Comparison of ENCODE assay signal across 8 cellular contexts in genomic region chr14:105525861-105526780, GRCh38. TPM values are rescaled to one million over a fixed set of nuclear protein-coding genes. Genes with fewer than 3 reads are reported as not detected.
A peak's percentile ranks its signal among the peaks of the same experiment; 100 is the strongest.
DNase-seq lines count a peak whose midpoint lies in the region; ATAC-seq and TF ChIP-seq lines count a peak whose summit lies in the region.

TMEM121 (plus strand) TSS chr14:105526583; CDS start chr14:105528835, 2,252 bp downstream.

- H3K27me3 Mint-ChIP-seq in CD14-positive monocyte (ENCODE audit: low read depth in 3 of 3) = peaks cover 54 to 86% (median 72%) of the 10 kb centered on the region in 3 donors
- peaks cover 3% of the 10 kb centered on the region for H3K27me3 Mint-ChIP-seq in activated naive CD8-positive, alpha-beta T cell

- H3K4me3 Mint-ChIP-seq in CD14-positive monocyte = peak within 1 kb of the TSS; percentile 51 to 83
- H3K4me3 Mint-ChIP-seq in activated naive CD8-positive, alpha-beta T cell = peak within 1 kb of the TSS; percentile 80

- peaks cover 0 to 28% (median 2%) of the 10 kb centered on the region in 9 donors for H3K27me3 ChIP-seq in heart left ventricle

- no peak for DNase-seq in CD14-positive monocyte (ENCODE audit: low spot score)
- DNase-seq in LNCaP clone FGC (ENCODE audit: low read depth) = no peak
- DNase-seq in heart left ventricle = no peak
- no peak for DNase-seq in pulmonary artery endothelial cell (ENCODE audit: low read depth, low spot score)
- DNase-seq in NOMO-1 (lab: John Stamatoyannopoulos, UW; ENCODE audit: unreplicated experiment in 2 of 2) = no peak
- no peak for DNase-seq in SIG-M5 treated with dmso at 0.1 percent for 504 hours (lab: John Stamatoyannopoulos, UW; ENCODE audit: unreplicated experiment)

- no peak for TF ChIP-seq POLR2A in heart left ventricle (IDR thresholded peaks at IDR 0.05)

- H3K9me3 ChIP-seq in heart left ventricle = no peaks in the 10 kb centered on the region

- ATAC-seq in heart left ventricle = peak in 1 of 4 donors; percentile 19
- no peak for ATAC-seq in HG02759 (IDR thresholded peaks at IDR 0.05; ENCODE audit: unreplicated experiment)

- intact Hi-C loops in CD14-positive monocyte (cut with micrococcal nuclease) = loop anchor here (5.0 to 10.0 kb wide), 2 partner anchors 81 to 324 kb away; no protein-coding TSS in a partner anchor
- intact Hi-C loops in heart left ventricle (cut with DNase I) = loop anchor here in 8 of 10 donors (2.0 to 10.0 kb wide), 7 partner anchors 31 to 431 kb away; partner anchors contain the start of gene TEDC1 (in 1 of the 8)

- H3K4me3 ChIP-seq in LNCaP clone FGC (ENCODE audit: low read depth, low read length) (peak within 1 kb of the TSS; percentile 53), heart left ventricle (peak within 1 kb of the TSS; percentile 53 to 77 (median 68))

- no peaks in the 10 kb centered on the region for H3K36me3 ChIP-seq in heart left ventricle

- TF ChIP-seq CTCF in CD14-positive monocyte (IDR thresholded peaks at IDR 0.05) (no peak), LNCaP clone FGC (IDR thresholded peaks at IDR 0.05; ENCODE audit: control insufficient read depth, extremely low read depth, insufficient read depth) (no peak), heart left ventricle (IDR thresholded peaks at IDR 0.05) (no peak)

- WGBS in heart left ventricle, 4 donors = 1 to 8% (median 2%) methylated on average over 11 to 89 of the region's 89 CpGs

- H3K9me3 Mint-ChIP-seq in CD14-positive monocyte = peaks cover 0 to 14% (median 8%) of the 10 kb centered on the region in 7 donors
- H3K9me3 Mint-ChIP-seq in activated naive CD8-positive, alpha-beta T cell (ENCODE audit: low read depth) = no peaks in the 10 kb centered on the region

- H3K4me1 ChIP-seq in heart left ventricle = peaks cover 11 to 41% (median 27%) of the 10 kb centered on the region in 12 donors

- no peaks in the 10 kb centered on the region for H3K36me3 Mint-ChIP-seq in CD14-positive monocyte
- H3K36me3 Mint-ChIP-seq in activated naive CD8-positive, alpha-beta T cell = no peaks in the 10 kb centered on the region

- H3K27ac ChIP-seq in heart left ventricle = peak within 1 kb of the TSS in 2 of 12 donors; percentile 31 to 34

- H3K4me1 Mint-ChIP-seq in CD14-positive monocyte = peaks cover 23% of the 10 kb centered on the region
- H3K4me1 Mint-ChIP-seq in activated naive CD8-positive, alpha-beta T cell (ENCODE audit: low read depth) = peaks cover 5% of the 10 kb centered on the region

- H3K27ac Mint-ChIP-seq in CD14-positive monocyte = no peak within 1 kb of the TSS
- H3K27ac Mint-ChIP-seq in activated naive CD8-positive, alpha-beta T cell = no peak within 1 kb of the TSS

RNA-seq across cellular contexts. Expression of gene TMEM121, which starts in this region (rescaled TPM):
- polyA plus RNA-seq in CD14-positive monocyte (under 1 TPM in 1 of 2 donors, not detected in 1; 0.11 TPM), heart left ventricle (1 to 10 TPM; 1.1 to 1.5 TPM)
- total RNA-seq in heart left ventricle (1 to 10 TPM; 1.0 to 4.4 (median 2.0) TPM), pulmonary artery endothelial cell (8.4 and 15.6 TPM in 2 replicates)
